21 cellular contexts compared by ENCODE assay signal in genomic region chr12:132019891-132020290, GRCh38.
DNase-seq lines count a peak whose midpoint lies in the region; ATAC-seq and TF ChIP-seq lines count a peak whose summit lies in the region.
"Had no signal": no experiment of that assay in that cellular context is flagged by ENCODE, and none has a peak within 500 bp of the region (broad histone marks: within the 10 kb centered on the region; RNA-seq: fewer than 3 reads in every experiment).

No MANE protein-coding gene starts in this region.

- no peak overlapping the region for H3K27ac ChIP-seq in IMR-90 (ENCODE audit: insufficient read depth, low read length)
- H3K27ac ChIP-seq: A549 had no signal

- no peak overlapping the region for H2BK15ac ChIP-seq in IMR-90 (ENCODE audit: low read depth, low read length)

- H3K18ac ChIP-seq in IMR-90 (ENCODE audit: low read depth, low read length), result no peak overlapping the region

- no TSS peak for BruUV-seq in IMR-90 (replicated peaks; lab: Mats Ljungman, UMichigan)

- H3K9ac ChIP-seq in IMR-90 (ENCODE audit: low read depth, low read length), result no peak overlapping the region

- peaks cover 2 to 11% of the 10 kb centered on the region in 2 experiments; a peak in 2 of 4 replicates for H3K79me1 ChIP-seq in IMR-90 (ENCODE audit: low read depth in 1 of 2, low read length in 2 of 2)

- no peak overlapping the region for H4K91ac ChIP-seq in IMR-90 (ENCODE audit: insufficient read depth, low read depth, low read length)

- H3K27me3 Mint-ChIP-seq in endothelial cell (ENCODE audit: unreplicated experiment) (peaks cover 3% of the 10 kb centered on the region), type B pancreatic cell (no peaks in the 10 kb centered on the region)
- no peaks in the 10 kb centered on the region for H3K27me3 Mint-ChIP-seq in activated CD8-positive, alpha-beta T cell treated with anti-CD3 and anti-CD28 coated beads, Interleukin-2, amount 10 ng/mL, durations not matched to agents 7 days and 5 days (ENCODE audit: low read depth)

- H3K56ac ChIP-seq in IMR-90 (ENCODE audit: extremely low read depth, insufficient read depth, low read length), result no peak overlapping the region

- no peak for TF ChIP-seq POLR2A in IMR-90 (IDR thresholded peaks at IDR 0.05; ENCODE audit: low read depth, low read length)

- no peak overlapping the region for H4K5ac ChIP-seq in IMR-90 (ENCODE audit: low read depth, low read length)

- no peak overlapping the region for H2BK120ac ChIP-seq in IMR-90 (ENCODE audit: low read depth, low read length)

- H3K27me3 ChIP-seq in IMR-90 (ENCODE audit: control insufficient read depth, insufficient read depth, low read length), result no peaks in the 10 kb centered on the region

- no peak overlapping the region for H2BK20ac ChIP-seq in IMR-90 (ENCODE audit: low read depth, low read length)

- DNase-seq in IMR-90 (no peak), endothelial cell (ENCODE audit: low spot score) (no peak), posterior vena cava (ENCODE audit: low spot score) (peak; percentile 76), type B pancreatic cell (ENCODE audit: extremely low spot score, unreplicated experiment) (no peak), foreskin melanocyte (no peak), AG08395 (ENCODE audit: low spot score) (no peak)
- no peak for DNase-seq in activated CD8-positive, alpha-beta T cell treated with anti-CD3 and anti-CD28 coated beads, Interleukin-2, amount 10 ng/mL, durations not matched to agents 7 days and 5 days
- DNase-seq: 8988T; ACHN; C1 segment of cervical spinal cord; Caco-2; CD8-positive, alpha-beta T cell; DMS 273 treated with DMSO at 0.1 percent for 48 hours; DMS79; EL; GDM1; H9 had no signal

- H2BK5ac ChIP-seq in IMR-90 (ENCODE audit: low read depth, low read length, poor library complexity, severe bottlenecking), result no peak overlapping the region

- H2AK5ac ChIP-seq in IMR-90 (ENCODE audit: low read depth, low read length), result no peak overlapping the region

- no peak for ATAC-seq in IMR-90 (ENCODE audit: low read depth)
- ATAC-seq in activated CD8-positive, alpha-beta T cell treated with anti-CD3 and anti-CD28 coated beads, Interleukin-2, amount 10 ng/mL, durations not matched to agents 7 days and 5 days, result no peak
- ATAC-seq: A549; CD8-positive, alpha-beta T cell; GM12878; GM23338; HCT116 had no signal

- no peak overlapping the region for H3K14ac ChIP-seq in IMR-90 (replicated peaks; ENCODE audit: low read depth, low read length)

- H3K4me1 ChIP-seq in IMR-90 (ENCODE audit: control insufficient read depth, insufficient read depth, low read length), result no peaks in the 10 kb centered on the region; the same call in 1 of the 2 replicates
- H3K4me1 ChIP-seq: A549, Caco-2 had no signal

- no peak overlapping the region for H3K4me3 ChIP-seq in IMR-90 (ENCODE audit: insufficient read depth, low read depth, low read length)
- H3K4me3 ChIP-seq: A549, GM12878, GM23338 had no signal

- in situ Hi-C loops in IMR-90 (cut with MboI; ENCODE audit: low sequenced_read_pairs), result no loop called here

- H2AFZ ChIP-seq in IMR-90 (replicated peaks; ENCODE audit: low read length, poor library complexity), result peak overlapping the region; percentile 32
- H2AFZ ChIP-seq: GM23338 had no signal

- dilution Hi-C loops in IMR-90 (cut with HindIII; ENCODE audit: low sequenced_read_pairs, unreplicated experiment), result no loop called here

- peaks cover 66% of the 10 kb centered on the region for H3K36me3 ChIP-seq in IMR-90 (ENCODE audit: control insufficient read depth, insufficient read depth, low read length)

- no peaks in the 10 kb centered on the region for H3K4me1 Mint-ChIP-seq in endothelial cell (ENCODE audit: unreplicated experiment)
- H3K4me1 Mint-ChIP-seq in type B pancreatic cell (ENCODE audit: unreplicated experiment), result no peaks in the 10 kb centered on the region
- H3K4me1 Mint-ChIP-seq in activated CD8-positive, alpha-beta T cell treated with anti-CD3 and anti-CD28 coated beads, Interleukin-2, amount 10 ng/mL, durations not matched to agents 7 days and 5 days (ENCODE audit: low read depth), result no peaks in the 10 kb centered on the region
- H3K4me1 Mint-ChIP-seq: H9 had no signal

- H3K4ac ChIP-seq in IMR-90 (ENCODE audit: low read depth, low read length), result no peak overlapping the region

- POLR2A ChIA-PET in IMR-90 (lab: Charles Lee; ENCODE audit: unreplicated experiment), result no interaction called here
- POLR2A ChIA-PET in activated CD8-positive, alpha-beta T cell treated with anti-CD3 and anti-CD28 coated beads, Interleukin-2, amount 10 ng/mL, durations not matched to agents 7 days and 5 days (lab: Charles Lee), result no interaction called here

- no peak overlapping the region for H2AK9ac ChIP-seq in IMR-90 (replicated peaks; ENCODE audit: low read depth, low read length, poor library complexity)

- H3K4me3 Mint-ChIP-seq in endothelial cell (ENCODE audit: unreplicated experiment) (peak overlapping the region; percentile 77), type B pancreatic cell (no peak overlapping the region)
- no peak overlapping the region for H3K4me3 Mint-ChIP-seq in activated CD8-positive, alpha-beta T cell treated with anti-CD3 and anti-CD28 coated beads, Interleukin-2, amount 10 ng/mL, durations not matched to agents 7 days and 5 days
- H3K4me3 Mint-ChIP-seq: CD8-positive, alpha-beta T cell; GM23338; H9 had no signal

- no peak overlapping the region for H3K4me2 ChIP-seq in IMR-90 (ENCODE audit: low read depth, low read length)
- H3K4me2 ChIP-seq: A549, GM23338 had no signal

- peaks cover 3% of the 10 kb centered on the region; the same call in 1 of the 2 replicates for H4K20me1 ChIP-seq in IMR-90 (ENCODE audit: insufficient read depth, low read length)

- H3K36me3 Mint-ChIP-seq in endothelial cell (ENCODE audit: low read depth, unreplicated experiment) (peaks cover 45% of the 10 kb centered on the region), type B pancreatic cell (peaks cover 10% of the 10 kb centered on the region)
- H3K36me3 Mint-ChIP-seq in activated CD8-positive, alpha-beta T cell treated with anti-CD3 and anti-CD28 coated beads, Interleukin-2, amount 10 ng/mL, durations not matched to agents 7 days and 5 days (ENCODE audit: low read depth), result peaks cover 47% of the 10 kb centered on the region

- no peaks in the 10 kb centered on the region for H3K9me3 Mint-ChIP-seq in endothelial cell (ENCODE audit: unreplicated experiment)
- H3K9me3 Mint-ChIP-seq in type B pancreatic cell, result no peaks in the 10 kb centered on the region
- no peaks in the 10 kb centered on the region for H3K9me3 Mint-ChIP-seq in activated CD8-positive, alpha-beta T cell treated with anti-CD3 and anti-CD28 coated beads, Interleukin-2, amount 10 ng/mL, durations not matched to agents 7 days and 5 days (ENCODE audit: insufficient read depth)
- H3K9me3 Mint-ChIP-seq: CD8-positive, alpha-beta T cell; GM23338; H9 had no signal

- WGBS in IMR-90 (ENCODE audit: extremely low coverage in 2 of 2, insufficient read length in 1 of 2), 2 experiments, result 98% methylated on average over 8 of the region's 18 CpGs; no CpG with 5 or more reads in 1 of the 2 experiments

- TF ChIP-seq CTCF in IMR-90 (conservative IDR thresholded peaks at IDR 0.05; ENCODE audit: low read depth, low read length), result no peak
- TF ChIP-seq CTCF in endothelial cell (IDR thresholded peaks at IDR 0.05; ENCODE audit: unreplicated experiment), result no peak
- TF ChIP-seq CTCF in type B pancreatic cell (conservative IDR thresholded peaks at IDR 0.05), result no peak

- no peaks in the 10 kb centered on the region for H3K9me3 ChIP-seq in IMR-90 (ENCODE audit: control insufficient read depth, insufficient read depth, low read length)
- H3K9me3 ChIP-seq: A549, Caco-2 had no signal

- no peak overlapping the region for H4K8ac ChIP-seq in IMR-90 (ENCODE audit: low read depth in 2 of 2, low read length in 2 of 2)

- no peak for TF ChIP-seq RAD21 in IMR-90 (IDR thresholded peaks at IDR 0.05; ENCODE audit: low read length)

- CTCF ChIA-PET in IMR-90 (lab: Yijun Ruan, JAX), result no interaction called here
- CTCF ChIA-PET in activated CD8-positive, alpha-beta T cell treated with anti-CD3 and anti-CD28 coated beads, Interleukin-2, amount 10 ng/mL, durations not matched to agents 7 days and 5 days (lab: Charles Lee), result no interaction called here

- intact Hi-C loops in IMR-90 (cut with micrococcal nuclease) (no loop called here), posterior vena cava (cut with DNase I) (no loop called here)

- no peak overlapping the region for H3K27ac Mint-ChIP-seq in endothelial cell (ENCODE audit: unreplicated experiment)
- peak overlapping the region; percentile 64 for H3K27ac Mint-ChIP-seq in type B pancreatic cell
- H3K27ac Mint-ChIP-seq in activated CD8-positive, alpha-beta T cell treated with anti-CD3 and anti-CD28 coated beads, Interleukin-2, amount 10 ng/mL, durations not matched to agents 7 days and 5 days, result no peak overlapping the region
- H3K27ac Mint-ChIP-seq: CD8-positive, alpha-beta T cell; GM23338 had no signal

- H3K9me1 ChIP-seq in IMR-90 (ENCODE audit: insufficient read depth, low read length), result peaks cover 4% of the 10 kb centered on the region; the same call in 1 of the 2 replicates

- no peak overlapping the region for H3K23ac ChIP-seq in IMR-90 (ENCODE audit: low read depth, low read length)

TF ChIP-seq in IMR-90, 13 proteins besides CTCF, POLR2A, EP300 and RAD21 (continues in another document):
- no peak for TF ChIP-seq USF2 (IDR thresholded peaks at IDR 0.05; ENCODE audit: low read depth, low read length)
- no peak for TF ChIP-seq MAFK (IDR thresholded peaks at IDR 0.05; ENCODE audit: low read depth, low read length)
- no peak for TF ChIP-seq FOS (IDR thresholded peaks at IDR 0.05; ENCODE audit: low read depth, low read length)
- TF ChIP-seq BHLHE40 (IDR thresholded peaks at IDR 0.05; ENCODE audit: low read depth, low read length), result no peak
- no peak for TF ChIP-seq CHD1 (IDR thresholded peaks at IDR 0.05; ENCODE audit: low read depth, low read length)
- no peak for TF ChIP-seq RFX5 (IDR thresholded peaks at IDR 0.05; ENCODE audit: low read depth, low read length)
- TF ChIP-seq SMC3 (IDR thresholded peaks at IDR 0.05; ENCODE audit: low read depth, low read length), result no peak
- no peak for TF ChIP-seq CEBPB (IDR thresholded peaks at IDR 0.05; ENCODE audit: low read depth, low read length)
- TF ChIP-seq MXI1 (IDR thresholded peaks at IDR 0.05; ENCODE audit: borderline replicate concordance, low read depth, low read length), result no peak
- TF ChIP-seq RCOR1 (IDR thresholded peaks at IDR 0.05; ENCODE audit: insufficient replicate concordance, low read length), result no peak
